Comparison of ENCODE assay signal across 8 cellular contexts in genomic region chr1:247331526-247332214, GRCh38. TPM values are rescaled to one million over a fixed set of nuclear protein-coding genes. Genes with fewer than 3 reads are reported as not detected.
A peak's percentile ranks its signal among the peaks of the same experiment; 100 is the strongest.
DNase-seq lines count a peak whose midpoint lies in the region; ATAC-seq, FAIRE-seq and TF ChIP-seq lines count a peak whose summit lies in the region.

Gene ZNF496 (minus strand): TSS chr1:247331867. CDS start chr1:247329578, 2,289 bp downstream.

- TF ChIP-seq POLR2A in H54 (IDR thresholded peaks at IDR 0.05; ENCODE audit: low read depth, low read length) (peak; percentile 39), Raji (IDR thresholded peaks at IDR 0.05; ENCODE audit: insufficient read depth, low read depth, low read length) (0 out of 2 replicates have a peak, but pooled peaks have one; percentile 30)

- peak within 1 kb of the TSS; percentile 91 to 92 for H3K27ac ChIP-seq in thoracic aorta

- TF ChIP-seq CTCF in LNCaP clone FGC (IDR thresholded peaks at IDR 0.05; ENCODE audit: control insufficient read depth, extremely low read depth, insufficient read depth) (no peak), thoracic aorta (IDR thresholded peaks at IDR 0.05) (no peak)

- in situ Hi-C loops in G401 (cut with HindIII; ENCODE audit: low sequenced_read_pairs) = no loop called here

- DNase-seq in G401 (ENCODE audit: low spot score) = peak; percentile 82
- peak; percentile 79 for DNase-seq in H54 (ENCODE audit: insufficient read length, low spot score)
- no peak for DNase-seq in LNCaP clone FGC (ENCODE audit: low read depth)
- peak; percentile 70 for DNase-seq in activated naive CD4-positive, alpha-beta T cell treated with anti-CD3 and anti-CD28 coated beads, Interleukin-2, amount 10 ng/mL, durations not matched to agents 7 days and 5 days
- DNase-seq in germinal center (ENCODE audit: low spot score) = peak; percentile 77
- DNase-seq in nucleus accumbens (lab: John Stamatoyannopoulos, UW) = peak in 52 of 56 donors; percentile 14 to 80 (median 54)
- DNase-seq in thoracic aorta (ENCODE audit: low spot score) = peak; percentile 41

- peak; percentile 85 for ATAC-seq in thoracic aorta (ENCODE audit: insufficient number of reproducible peaks, low FRiP score, low read depth)

- H3K27ac Mint-ChIP-seq in activated naive CD4-positive, alpha-beta T cell treated with anti-CD3 and anti-CD28 coated beads, Interleukin-2, amount 10 ng/mL, durations not matched to agents 7 days and 5 days = peak within 1 kb of the TSS; percentile 89

- H3K9me3 Mint-ChIP-seq in activated naive CD4-positive, alpha-beta T cell treated with anti-CD3 and anti-CD28 coated beads, Interleukin-2, amount 10 ng/mL, durations not matched to agents 7 days and 5 days = no peaks in the 10 kb centered on the region

- no peaks in the 10 kb centered on the region for H3K9me3 ChIP-seq in thoracic aorta

- H3K27me3 ChIP-seq in thoracic aorta (replicated peaks; ENCODE audit: insufficient read depth) = no peaks in the 10 kb centered on the region

- peaks cover 22% of the 10 kb centered on the region for H3K36me3 Mint-ChIP-seq in activated naive CD4-positive, alpha-beta T cell treated with anti-CD3 and anti-CD28 coated beads, Interleukin-2, amount 10 ng/mL, durations not matched to agents 7 days and 5 days

- peaks cover 12% of the 10 kb centered on the region for H3K27me3 Mint-ChIP-seq in activated naive CD4-positive, alpha-beta T cell treated with anti-CD3 and anti-CD28 coated beads, Interleukin-2, amount 10 ng/mL, durations not matched to agents 7 days and 5 days

- H3K4me3 ChIP-seq in LNCaP clone FGC (ENCODE audit: low read depth, low read length) (peak within 1 kb of the TSS; percentile 86), thoracic aorta (peak within 1 kb of the TSS; percentile 96)

- peak within 1 kb of the TSS; percentile 93 for H3K4me3 Mint-ChIP-seq in activated naive CD4-positive, alpha-beta T cell treated with anti-CD3 and anti-CD28 coated beads, Interleukin-2, amount 10 ng/mL, durations not matched to agents 7 days and 5 days

- peaks cover 6 to 21% of the 10 kb centered on the region in 2 donors for H3K4me1 ChIP-seq in thoracic aorta (ENCODE audit: control insufficient read depth in 1 of 2, low read depth in 2 of 2)

- FAIRE-seq in H54 (lab: Jason Lieb, UNC) = no peak

- CTCF ChIA-PET in activated naive CD4-positive, alpha-beta T cell treated with anti-CD3 and anti-CD28 coated beads, Interleukin-2, amount 10 ng/mL, durations not matched to agents 7 days and 5 days (lab: Charles Lee) = no interaction called here

- H3K36me3 ChIP-seq in thoracic aorta = peaks cover 18% of the 10 kb centered on the region

- peaks cover 40% of the 10 kb centered on the region for H3K4me1 Mint-ChIP-seq in activated naive CD4-positive, alpha-beta T cell treated with anti-CD3 and anti-CD28 coated beads, Interleukin-2, amount 10 ng/mL, durations not matched to agents 7 days and 5 days

RNA-seq across cellular contexts. Expression of gene ZNF496, which starts in this region (rescaled TPM):
- total RNA-seq in G401 (2014; rRNA removed; shearing (Covaris generic)) = 42.5 and 61.8 TPM in 2 replicates
- total RNA-seq in thoracic aorta = 10 to 100 TPM; 37.0 to 55.4 TPM
